Comparison of ENCODE assay signal across 1 cellular context in genomic region chr19:49746206-49746958, GRCh38.
A peak's percentile ranks its signal among the peaks of the same experiment; 100 is the strongest.
TF ChIP-seq lines count a peak whose summit lies in the region.

No MANE protein-coding gene starts in this region.

TF ChIP-seq in K562, 482 proteins besides CTCF, POLR2A, EP300 and RAD21 (continued from another document and continues in another):
- TF ChIP-seq VEZF1 (CRISPR knock-in tag; IDR thresholded peaks at IDR 0.05) = 0 out of 2 replicates have a peak, but pooled peaks have one; percentile 16
- TF ChIP-seq ZNF75A (CRISPR knock-in tag; IDR thresholded peaks at IDR 0.05) = no peak
- no peak for TF ChIP-seq FOXA1 (IDR thresholded peaks at IDR 0.05; ENCODE audit: borderline replicate concordance)
- TF ChIP-seq SP1 (CRISPR knock-in tag; IDR thresholded peaks at IDR 0.05) = peak; percentile 94
- no peak for TF ChIP-seq LEF1 (IDR thresholded peaks at IDR 0.05)
- no peak for TF ChIP-seq NFATC3 (IDR thresholded peaks at IDR 0.05)
- no peak for TF ChIP-seq TRIM24 (IDR thresholded peaks at IDR 0.05)
- TF ChIP-seq CEBPG (CRISPR knock-in tag; IDR thresholded peaks at IDR 0.05) = no peak
- no peak for TF ChIP-seq CEBPG (tag; conservative IDR thresholded peaks at IDR 0.05 in 1 of 2, IDR thresholded peaks at IDR 0.05 in 1 of 2)
- peak; percentile 28; the same call in 1 of the 2 replicates for TF ChIP-seq SAFB (IDR thresholded peaks at IDR 0.05; ENCODE audit: borderline replicate concordance, low read depth, low read length)
- TF ChIP-seq ZNF592 (IDR thresholded peaks at IDR 0.05) = peak; percentile 69
- no peak for TF ChIP-seq PYGO2 (tag; IDR thresholded peaks at IDR 0.05)
- peak; percentile 64 for TF ChIP-seq PHF20 (IDR thresholded peaks at IDR 0.05; ENCODE audit: partially characterized antibody)
- peak; percentile 33 for TF ChIP-seq TBP (optimal IDR thresholded peaks at IDR 0.05; ENCODE audit: low read depth, low read length)
- TF ChIP-seq ARID2 (IDR thresholded peaks at IDR 0.05) = no peak
- TF ChIP-seq SMAD2 (IDR thresholded peaks at IDR 0.05; ENCODE audit: low read depth, low read length) = no peak
- no peak for TF ChIP-seq SMARCA5 (IDR thresholded peaks at IDR 0.05)
- no peak for TF ChIP-seq HMG20A (CRISPR knock-in tag; conservative IDR thresholded peaks at IDR 0.05)
- no peak for TF ChIP-seq SIN3B (IDR thresholded peaks at IDR 0.05; ENCODE audit: low read depth)
- TF ChIP-seq RBBP5 (IDR thresholded peaks at IDR 0.05; ENCODE audit: borderline replicate concordance, insufficient read depth, low read length, poor library complexity, severe bottlenecking) = peak; percentile 41
- TF ChIP-seq ZNF707 (CRISPR knock-in tag; conservative IDR thresholded peaks at IDR 0.05) = no peak
- no peak for TF ChIP-seq BRD9 (IDR thresholded peaks at IDR 0.05; ENCODE audit: low read depth, partially characterized antibody)
- TF ChIP-seq NR3C1 (CRISPR knock-in tag; IDR thresholded peaks at IDR 0.05) = no peak
- peak; percentile 87 for TF ChIP-seq CBX1 (IDR thresholded peaks at IDR 0.05; ENCODE audit: low read depth)
- 0 out of 2 replicates have a peak, but pooled peaks have one; percentile 21 for TF ChIP-seq GATAD2A (IDR thresholded peaks at IDR 0.05)
- TF ChIP-seq REST (CRISPR knock-in tag; IDR thresholded peaks at IDR 0.05; ENCODE audit: low read depth) = no peak
- no peak for TF ChIP-seq ZNF764 (CRISPR knock-in tag; IDR thresholded peaks at IDR 0.05; ENCODE audit: low read depth)
- TF ChIP-seq CBX2 (IDR thresholded peaks at IDR 0.05; ENCODE audit: insufficient read depth, low read length, poor library complexity, severe bottlenecking) = no peak
- TF ChIP-seq NR4A1 (CRISPR knock-in tag; IDR thresholded peaks at IDR 0.05) = no peak
- TF ChIP-seq NR4A1 (tag; IDR thresholded peaks at IDR 0.05) = 0 out of 2 replicates have a peak, but pooled peaks have one; percentile 58
- TF ChIP-seq YY1 (IDR thresholded peaks at IDR 0.05; ENCODE audit: borderline replicate concordance in 1 of 3, control insufficient read depth in 1 of 3, extremely low read depth in 1 of 3, insufficient read depth in 3 of 3, insufficient read length in 1 of 3, insufficient replicate concordance in 2 of 3, low read depth in 1 of 3, low read length in 2 of 3) = peak in 1 of 3 experiments; percentile 49
- TF ChIP-seq SRF (CRISPR knock-in tag; IDR thresholded peaks at IDR 0.05) = peak in 1 of 2 experiments; percentile 84; a peak in 2 of 4 replicates
- TF ChIP-seq RBM22 (IDR thresholded peaks at IDR 0.05; ENCODE audit: low read depth, low read length, poor library complexity, severe bottlenecking) = no peak
- no peak for TF ChIP-seq JUN (IDR thresholded peaks at IDR 0.05; ENCODE audit: borderline replicate concordance, low read depth, low read length)
- TF ChIP-seq JUN (CRISPR knock-in tag; IDR thresholded peaks at IDR 0.05; ENCODE audit: borderline replicate concordance) = no peak
- TF ChIP-seq ZNF280A (IDR thresholded peaks at IDR 0.05; ENCODE audit: low read depth, partially characterized antibody) = no peak
- TF ChIP-seq SRSF7 (optimal IDR thresholded peaks at IDR 0.05; ENCODE audit: low read depth, low read length) = no peak
- no peak for TF ChIP-seq SMARCE1 (IDR thresholded peaks at IDR 0.05)
- peak; percentile 76 for TF ChIP-seq EGR1 (conservative IDR thresholded peaks at IDR 0.05)
- no peak for TF ChIP-seq THRB (CRISPR knock-in tag; conservative IDR thresholded peaks at IDR 0.05)
- 0 out of 2 replicates have a peak, but pooled peaks have one; percentile 49 for TF ChIP-seq ARID4B (CRISPR knock-in tag; IDR thresholded peaks at IDR 0.05)
- TF ChIP-seq ZNF766 (CRISPR knock-in tag; conservative IDR thresholded peaks at IDR 0.05) = no peak
- no peak for TF ChIP-seq SAFB2 (IDR thresholded peaks at IDR 0.05; ENCODE audit: borderline replicate concordance, low read depth, low read length, severe bottlenecking)
- TF ChIP-seq BCOR (IDR thresholded peaks at IDR 0.05) = no peak
- TF ChIP-seq HDAC2 (IDR thresholded peaks at IDR 0.05) = no peak
- no peak for TF ChIP-seq HNRNPH1 (optimal IDR thresholded peaks at IDR 0.05; ENCODE audit: low read depth, low read length)
- no peak for TF ChIP-seq ZSCAN29 (IDR thresholded peaks at IDR 0.05)
- TF ChIP-seq DMBX1 (CRISPR knock-in tag; IDR thresholded peaks at IDR 0.05; ENCODE audit: borderline replicate concordance) = no peak
- TF ChIP-seq KDM5B (IDR thresholded peaks at IDR 0.05; ENCODE audit: insufficient replicate concordance, low read depth, low read length) = no peak
- TF ChIP-seq CEBPB (tag; IDR thresholded peaks at IDR 0.05) = no peak
- TF ChIP-seq ATF1 (CRISPR knock-in tag; IDR thresholded peaks at IDR 0.05) = no peak
- TF ChIP-seq ATF1 (tag; IDR thresholded peaks at IDR 0.05) = peak; percentile 26; the same call in 1 of the 2 replicates
- TF ChIP-seq SAP30 (IDR thresholded peaks at IDR 0.05; ENCODE audit: borderline replicate concordance, insufficient read depth, low read depth, low read length, poor library complexity, severe bottlenecking) = no peak
- TF ChIP-seq RUNX1 (IDR thresholded peaks at IDR 0.05; ENCODE audit: low read depth) = no peak
- TF ChIP-seq CBX3 (IDR thresholded peaks at IDR 0.05; ENCODE audit: borderline replicate concordance in 1 of 2, low read length in 2 of 2) = no peak; a peak in 1 of 3 replicates
- TF ChIP-seq EHMT2 (IDR thresholded peaks at IDR 0.05) = no peak
- peak; percentile 51; the same call in 1 of the 2 replicates for TF ChIP-seq MTA3 (IDR thresholded peaks at IDR 0.05; ENCODE audit: borderline replicate concordance)
- no peak for TF ChIP-seq ARHGAP35 (IDR thresholded peaks at IDR 0.05; ENCODE audit: partially characterized antibody)
- no peak for TF ChIP-seq ZNF184 (CRISPR knock-in tag; IDR thresholded peaks at IDR 0.05)
- TF ChIP-seq ELF2 (CRISPR knock-in tag; IDR thresholded peaks at IDR 0.05) = no peak
